Comparison of ENCODE assay signal across 29 cellular contexts in the genomic region with DNA sequence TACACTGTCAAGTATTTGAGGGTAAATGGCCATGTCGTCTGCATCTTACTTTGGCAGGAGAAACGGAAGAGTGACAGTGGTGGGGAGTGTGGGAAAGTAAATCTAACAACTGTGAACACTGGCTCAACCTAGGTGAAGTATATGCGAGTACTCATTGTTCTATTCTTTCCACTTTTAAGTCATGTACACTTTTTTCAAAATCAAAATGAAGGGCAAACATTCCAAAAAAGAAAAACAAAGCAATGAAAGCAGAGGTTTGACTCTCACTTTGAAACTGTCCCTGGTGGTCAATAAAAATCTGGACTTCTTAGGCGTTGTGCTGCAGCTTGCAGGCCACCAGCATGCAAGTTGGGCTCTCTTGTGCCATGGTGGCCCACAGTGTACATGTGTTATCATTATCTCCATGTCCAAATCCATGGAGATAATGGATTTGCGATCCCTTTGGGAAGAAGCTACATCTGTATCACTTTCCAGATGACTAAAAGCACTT. TPM values are rescaled to one million over a fixed set of nuclear protein-coding genes. Genes with fewer than 3 reads are reported as not detected.
DNase-seq lines count a peak whose midpoint lies in the region; ATAC-seq and TF ChIP-seq lines count a peak whose summit lies in the region.
"Had no signal": no experiment of that assay in that cellular context is flagged by ENCODE, and none has a peak within 500 bp of the region (broad histone marks: within the 10 kb centered on the region; RNA-seq: fewer than 3 reads in every experiment).

No MANE protein-coding gene starts in this region.

- H3K9me3 Mint-ChIP-seq in activated T-cell treated with anti-CD3 and anti-CD28 coated beads, Interleukin-2, amount 50 U/mL, for 72 hours: no peaks in the 10 kb centered on the region
- no peaks in the 10 kb centered on the region for H3K9me3 Mint-ChIP-seq in activated T-cell treated with anti-CD3 and anti-CD28 coated beads, Interleukin-2, amount 50 U/mL, for 4 hours
- H3K9me3 Mint-ChIP-seq in CD8-positive, alpha-beta T cell: no peaks in the 10 kb centered on the region
- H3K9me3 Mint-ChIP-seq in glutamatergic neuron (ENCODE audit: unreplicated experiment): peaks cover 3% of the 10 kb centered on the region
- H3K9me3 Mint-ChIP-seq: activated CD8-positive, alpha-beta T cell treated with anti-CD3 and anti-CD28 coated beads for 36 hours; central memory CD8-positive, alpha-beta T cell had no signal

- no peaks in the 10 kb centered on the region for H3K27me3 ChIP-seq in CD8-positive, alpha-beta T cell (ENCODE audit: insufficient read depth, low read length)
- no peaks in the 10 kb centered on the region for H3K27me3 ChIP-seq in gastrocnemius medialis
- H3K27me3 ChIP-seq: dorsolateral prefrontal cortex, suprapubic skin had no signal

- intact Hi-C loops in CD8-positive, alpha-beta T cell (cut with DNase I, micrococcal nuclease): no loop called here
- intact Hi-C loops in gastrocnemius medialis (cut with DNase I; ENCODE audit: low total_unique reads): no loop called here

- CTCF ChIA-PET in CD8-positive, alpha-beta T cell (lab: Charles Lee): interaction anchor here (2.3 kb wide), 1 partner anchor 21 kb away, joined by 11 read pairs; no protein-coding TSS in a partner anchor

- no peak for TF ChIP-seq CTCF in CD8-positive, alpha-beta T cell (IDR thresholded peaks at IDR 0.05)
- no peak for TF ChIP-seq CTCF in glutamatergic neuron (IDR thresholded peaks at IDR 0.05; ENCODE audit: partially characterized antibody, unreplicated experiment)
- TF ChIP-seq CTCF in gastrocnemius medialis (IDR thresholded peaks at IDR 0.05 in 4 of 5, conservative IDR thresholded peaks at IDR 0.05 in 1 of 5): no peak

- no peaks in the 10 kb centered on the region for H3K9me3 ChIP-seq in CD8-positive, alpha-beta T cell (ENCODE audit: low read length)
- H3K9me3 ChIP-seq in gastrocnemius medialis: no peaks in the 10 kb centered on the region
- H3K9me3 ChIP-seq: mucosa of descending colon, suprapubic skin had no signal

- peaks cover 68% of the 10 kb centered on the region for H3K4me1 Mint-ChIP-seq in activated T-cell treated with anti-CD3 and anti-CD28 coated beads, Interleukin-2, amount 50 U/mL, for 72 hours (ENCODE audit: low read depth)
- peaks cover 57% of the 10 kb centered on the region for H3K4me1 Mint-ChIP-seq in activated T-cell treated with anti-CD3 and anti-CD28 coated beads, Interleukin-2, amount 50 U/mL, for 4 hours (ENCODE audit: low read depth)
- peaks cover 58% of the 10 kb centered on the region for H3K4me1 Mint-ChIP-seq in CD8-positive, alpha-beta T cell (ENCODE audit: low read depth)
- peaks cover 24% of the 10 kb centered on the region for H3K4me1 Mint-ChIP-seq in glutamatergic neuron (ENCODE audit: low read depth, unreplicated experiment)

- no peak for TF ChIP-seq POLR2A in gastrocnemius medialis (IDR thresholded peaks at IDR 0.05)

- H3K4me3 Mint-ChIP-seq in activated T-cell treated with anti-CD3 and anti-CD28 coated beads, Interleukin-2, amount 50 U/mL, for 72 hours: no peak overlapping the region
- H3K4me3 Mint-ChIP-seq in activated T-cell treated with anti-CD3 and anti-CD28 coated beads, Interleukin-2, amount 50 U/mL, for 4 hours: no peak overlapping the region
- H3K4me3 Mint-ChIP-seq in CD8-positive, alpha-beta T cell: no peak overlapping the region
- H3K4me3 Mint-ChIP-seq in glutamatergic neuron (ENCODE audit: unreplicated experiment): peak overlapping the region; percentile 66
- H3K4me3 Mint-ChIP-seq: activated CD8-positive, alpha-beta T cell treated with anti-CD3 and anti-CD28 coated beads for 36 hours; activated naive CD8-positive, alpha-beta T cell treated with anti-CD3 and anti-CD28 coated beads for 36 hours; central memory CD8-positive, alpha-beta T cell had no signal

- ATAC-seq in activated T-cell treated with anti-CD3 and anti-CD28 coated beads, Interleukin-2, amount 50 U/mL, for 72 hours (replicated peaks in 1 of 2): no peak
- no peak for ATAC-seq in activated T-cell treated with anti-CD3 and anti-CD28 coated beads, Interleukin-2, amount 50 U/mL, for 4 hours
- no peak for ATAC-seq in CD8-positive, alpha-beta T cell
- ATAC-seq in gastrocnemius medialis (no peak), HG02870 (IDR thresholded peaks at IDR 0.05; ENCODE audit: unreplicated experiment) (no peak)
- ATAC-seq: activated CD8-positive, alpha-beta T cell treated with anti-CD3 and anti-CD28 coated beads for 36 hours; mucosa of descending colon had no signal

- H3K4me3 ChIP-seq in CD8-positive, alpha-beta T cell (ENCODE audit: low read depth, low read length): no peak overlapping the region
- H3K4me3 ChIP-seq in gastrocnemius medialis: no peak overlapping the region
- H3K4me3 ChIP-seq: dorsolateral prefrontal cortex, lung, mucosa of descending colon, PC-9, suprapubic skin had no signal

- POLR2A ChIA-PET in CD8-positive, alpha-beta T cell (lab: Charles Lee): interaction anchor here (0.7 kb wide), 1 partner anchor 1236 kb away, joined by 6 read pairs; no protein-coding TSS in a partner anchor

- H3K36me3 ChIP-seq in CD8-positive, alpha-beta T cell (ENCODE audit: insufficient read depth, low read length): no peaks in the 10 kb centered on the region
- H3K36me3 ChIP-seq in gastrocnemius medialis: no peaks in the 10 kb centered on the region
- H3K36me3 ChIP-seq: suprapubic skin had no signal

- H3K36me3 Mint-ChIP-seq in activated T-cell treated with anti-CD3 and anti-CD28 coated beads, Interleukin-2, amount 50 U/mL, for 72 hours (ENCODE audit: insufficient read depth in 2 of 2): peaks cover 0 to 9% of the 10 kb centered on the region in 2 donors
- peaks cover 13% of the 10 kb centered on the region for H3K36me3 Mint-ChIP-seq in activated T-cell treated with anti-CD3 and anti-CD28 coated beads, Interleukin-2, amount 50 U/mL, for 4 hours (ENCODE audit: insufficient read depth)
- peaks cover 3% of the 10 kb centered on the region for H3K36me3 Mint-ChIP-seq in CD8-positive, alpha-beta T cell
- H3K36me3 Mint-ChIP-seq in glutamatergic neuron (ENCODE audit: unreplicated experiment): no peaks in the 10 kb centered on the region

- H3K27ac Mint-ChIP-seq in activated T-cell treated with anti-CD3 and anti-CD28 coated beads, Interleukin-2, amount 50 U/mL, for 72 hours: peak overlapping the region; percentile 34
- peak overlapping the region; percentile 32 for H3K27ac Mint-ChIP-seq in CD8-positive, alpha-beta T cell
- peak overlapping the region; percentile 72 for H3K27ac Mint-ChIP-seq in glutamatergic neuron (ENCODE audit: unreplicated experiment)
- H3K27ac Mint-ChIP-seq: activated CD8-positive, alpha-beta T cell treated with anti-CD3 and anti-CD28 coated beads for 36 hours; activated naive CD8-positive, alpha-beta T cell treated with anti-CD3 and anti-CD28 coated beads for 36 hours had no signal

- no peaks in the 10 kb centered on the region for H3K27me3 Mint-ChIP-seq in activated T-cell treated with anti-CD3 and anti-CD28 coated beads, Interleukin-2, amount 50 U/mL, for 72 hours (ENCODE audit: low read depth)
- H3K27me3 Mint-ChIP-seq in activated T-cell treated with anti-CD3 and anti-CD28 coated beads, Interleukin-2, amount 50 U/mL, for 4 hours (ENCODE audit: low read depth): no peaks in the 10 kb centered on the region
- H3K27me3 Mint-ChIP-seq in CD8-positive, alpha-beta T cell (ENCODE audit: low read depth): no peaks in the 10 kb centered on the region
- peaks cover 7% of the 10 kb centered on the region for H3K27me3 Mint-ChIP-seq in glutamatergic neuron (ENCODE audit: unreplicated experiment)
- H3K27me3 Mint-ChIP-seq: activated CD8-positive, alpha-beta T cell treated with anti-CD3 and anti-CD28 coated beads for 36 hours; activated naive CD8-positive, alpha-beta T cell treated with anti-CD3 and anti-CD28 coated beads for 36 hours; central memory CD8-positive, alpha-beta T cell had no signal

- no peak for DNase-seq in activated T-cell treated with anti-CD3 and anti-CD28 coated beads, Interleukin-2, amount 50 U/mL, for 72 hours
- no peak for DNase-seq in activated T-cell treated with anti-CD3 and anti-CD28 coated beads, Interleukin-2, amount 50 U/mL, for 4 hours
- DNase-seq in CD8-positive, alpha-beta T cell: no peak
- DNase-seq in glutamatergic neuron (peak; percentile 22), gastrocnemius medialis (no peak)
- no peak for DNase-seq in activated CD8-positive, alpha-beta memory T cell treated with anti-CD3 and anti-CD28 coated beads, Interleukin-2, amount 50 U/mL, for 48 hours
- DNase-seq: activated CD4-positive, CD25-positive, alpha-beta regulatory T cell; activated CD8-positive, alpha-beta T cell treated with anti-CD3 and anti-CD28 coated beads for 36 hours; activated naive CD8-positive, alpha-beta T cell treated with anti-CD3 and anti-CD28 coated beads for 36 hours; DMS153; dorsolateral prefrontal cortex; mucosa of descending colon; NCI-H1417 treated with DMSO at 0.1 percent for 48 hours; NCI-H510A; NK-92 treated with Interleukin-12 subunit alpha and Interleukin-12 subunit beta, amount 100 ng/mL, for 24 hours; PC-9; SHP77 treated with DMSO at 0.1 percent for 48 hours; small intestine; stimulated activated CD4-positive, alpha-beta T cell treated with anti-CD3 and anti-CD28 coated beads, Interleukin-2, amount 100 ng/mL, for 24 hours; SW 1271 had no signal

- H3K27ac ChIP-seq in CD8-positive, alpha-beta T cell (ENCODE audit: low read depth, low read length): no peak overlapping the region
- peak overlapping the region; percentile 18 to 64 (median 44) for H3K27ac ChIP-seq in gastrocnemius medialis
- H3K27ac ChIP-seq: C4-2B, dorsolateral prefrontal cortex, PC-9, suprapubic skin had no signal

- in situ Hi-C loops in gastrocnemius medialis (cut with MboI; ENCODE audit: low sequenced_read_pairs in 4 of 4): no loop called here

- peaks cover 33% of the 10 kb centered on the region for H3K4me1 ChIP-seq in CD8-positive, alpha-beta T cell (ENCODE audit: insufficient read depth, low read length)
- H3K4me1 ChIP-seq in gastrocnemius medialis: peaks cover 26 to 59% of the 10 kb centered on the region in 2 donors

RNA-seq across cellular contexts. Expression of gene STAT5B, which starts 32.7 kb away (rescaled TPM):
- 100 to 1,000 TPM; 252 to 269 TPM for total RNA-seq in activated T-cell treated with anti-CD3 and anti-CD28 coated beads, Interleukin-2, amount 50 U/mL, for 72 hours
- 10 to 100 TPM; 62.9 to 86.7 (median 71.9) TPM for total RNA-seq in activated T-cell treated with anti-CD3 and anti-CD28 coated beads, Interleukin-2, amount 50 U/mL, for 4 hours
- total RNA-seq in CD8-positive, alpha-beta T cell: 10 to 100 TPM; 85.2 to 85.5 TPM
- total RNA-seq in glutamatergic neuron (ENCODE audit: unreplicated experiment) (31.9 TPM), gastrocnemius medialis (100 to 1,000 TPM in 1 of 4 donors, 10 to 100 TPM in 3; 77.3 to 150 (median 80.7) TPM)

RNA-seq across cellular contexts. Expression of gene STAT5A, which starts 44.8 kb away (rescaled TPM):
- total RNA-seq in activated T-cell treated with anti-CD3 and anti-CD28 coated beads, Interleukin-2, amount 50 U/mL, for 72 hours: 100 to 1,000 TPM; 243 to 264 TPM
- total RNA-seq in activated T-cell treated with anti-CD3 and anti-CD28 coated beads, Interleukin-2, amount 50 U/mL, for 4 hours: 100 to 1,000 TPM; 193 to 264 (median 220) TPM
- 100 to 1,000 TPM; 300 to 319 TPM for total RNA-seq in CD8-positive, alpha-beta T cell
- total RNA-seq in glutamatergic neuron (ENCODE audit: unreplicated experiment) (3.4 TPM), gastrocnemius medialis (10 to 100 TPM; 36.0 to 87.0 (median 60.7) TPM)

RNA-seq across cellular contexts. Expression of gene GHDC, which starts 49.2 kb away (rescaled TPM):
- 10 to 100 TPM; 17.3 to 18.8 TPM for total RNA-seq in activated T-cell treated with anti-CD3 and anti-CD28 coated beads, Interleukin-2, amount 50 U/mL, for 72 hours
- 10 to 100 TPM; 24.0 to 24.9 (median 24.7) TPM for total RNA-seq in activated T-cell treated with anti-CD3 and anti-CD28 coated beads, Interleukin-2, amount 50 U/mL, for 4 hours
- 1 to 10 TPM; 6.6 to 6.7 TPM for total RNA-seq in CD8-positive, alpha-beta T cell
- total RNA-seq in glutamatergic neuron (ENCODE audit: unreplicated experiment) (5.3 TPM), gastrocnemius medialis (10 to 100 TPM; 13.8 to 20.0 (median 18.2) TPM)

RNA-seq across cellular contexts. Expression of gene HCRT, which starts 58.3 kb away (rescaled TPM):
- total RNA-seq in activated T-cell treated with anti-CD3 and anti-CD28 coated beads, Interleukin-2, amount 50 U/mL, for 72 hours: not detected
- total RNA-seq in activated T-cell treated with anti-CD3 and anti-CD28 coated beads, Interleukin-2, amount 50 U/mL, for 4 hours: not detected
- not detected for total RNA-seq in CD8-positive, alpha-beta T cell
- total RNA-seq in glutamatergic neuron (ENCODE audit: unreplicated experiment): not detected
- not detected for total RNA-seq in gastrocnemius medialis
- total RNA-seq: activated CD8-positive, alpha-beta T cell treated with anti-CD3 and anti-CD28 coated beads for 36 hours; activated naive CD8-positive, alpha-beta T cell treated with anti-CD3 and anti-CD28 coated beads for 36 hours; kidney epithelial cell; lung; MCF 10A; mucosa of descending colon; PC-9; pulmonary artery endothelial cell; suprapubic skin; ureter had no signal
